ENCODE assay signal across 8 cellular contexts in genomic region chr7:55965805-55966421, GRCh38. TPM values are rescaled to one million over a fixed set of nuclear protein-coding genes. Genes with fewer than 3 reads are reported as not detected.
DNase-seq lines count a peak whose midpoint lies in the region; ATAC-seq, FAIRE-seq and TF ChIP-seq lines count a peak whose summit lies in the region.

No MANE protein-coding gene starts in this region.

- H3K36me3 ChIP-seq in GM12878 (ENCODE audit: control insufficient read depth in 2 of 2, insufficient read depth in 2 of 2, low read length in 1 of 2): no peaks in the 10 kb centered on the region; a peak in 1 of 4 replicates
- H3K36me3 ChIP-seq in HepG2 (replicated peaks in 1 of 2; ENCODE audit: control insufficient read depth in 1 of 2, insufficient read depth in 2 of 2, low read length in 2 of 2): 0 out of 5 replicates have a peak, but pooled peaks cover 0 to 3% of the 10 kb centered on the region in 2 experiments
- no peaks in the 10 kb centered on the region for H3K36me3 ChIP-seq in uterus

- DNase-seq in Right ventricle myocardium inferior (ENCODE audit: missing footprints) (peak; percentile 74), cardiac septum (ENCODE audit: low spot score) (no peak), GM12878 (ENCODE audit: low read depth, low spot score) (no peak), HepG2 (ENCODE audit: low spot score) (peak; percentile 54), uterus (no peak), sciatic nerve (ENCODE audit: low spot score) (no peak), putamen (ENCODE audit: low spot score) (no peak)

- H4K20me1 ChIP-seq in GM12878 (ENCODE audit: control insufficient read depth, insufficient read depth) (no peaks in the 10 kb centered on the region), HepG2 (ENCODE audit: insufficient read depth, low read length) (no peaks in the 10 kb centered on the region; the same call in 1 of the 2 replicates)

- no peak for TF ChIP-seq CTCF in GM12878 (IDR thresholded peaks at IDR 0.05 in 2 of 3, conservative IDR thresholded peaks at IDR 0.05 in 1 of 3; ENCODE audit: control insufficient read depth in 2 of 3, extremely low read depth in 1 of 3, insufficient read depth in 1 of 3, low read depth in 3 of 3, low read length in 3 of 3)
- TF ChIP-seq CTCF in HepG2 (CRISPR knock-in tag; IDR thresholded peaks at IDR 0.05): no peak
- no peak for TF ChIP-seq CTCF in uterus (IDR thresholded peaks at IDR 0.05)

- CTCF ChIA-PET in GM12878 (lab: Yijun Ruan, JAX): interaction anchor here (0.8 to 1.3 kb wide), 3 partner anchors 10 to 666 kb away, joined by 3 read pairs; no protein-coding TSS in a partner anchor
- CTCF ChIA-PET in HepG2 (lab: Yijun Ruan, JAX; ENCODE audit: low intra/inter-chr PET ratio, low total read pairs): no interaction called here

- no peak for TF ChIP-seq RAD21 in GM12878 (IDR thresholded peaks at IDR 0.05; ENCODE audit: insufficient read depth, low read depth, low read length)
- no peak for TF ChIP-seq RAD21 in HepG2 (CRISPR knock-in tag; IDR thresholded peaks at IDR 0.05)

- H3K9ac ChIP-seq in GM12878 (ENCODE audit: control insufficient read depth, insufficient read depth, low read length): no peak overlapping the region
- peak overlapping the region; percentile 92; the same call in 1 of the 2 replicates for H3K9ac ChIP-seq in HepG2 (ENCODE audit: insufficient read depth, low read depth, low read length)

- no peak for FAIRE-seq in GM12878 (lab: Jason Lieb, UNC)
- FAIRE-seq in HepG2 (lab: Jason Lieb, UNC): peak; percentile 37

- TF ChIP-seq EP300 in GM12878 (IDR thresholded peaks at IDR 0.05; ENCODE audit: borderline replicate concordance in 1 of 2, control insufficient read depth in 1 of 2, low read depth in 2 of 2, low read length in 2 of 2): no peak
- no peak for TF ChIP-seq EP300 in HepG2 (IDR thresholded peaks at IDR 0.05; ENCODE audit: low read depth in 2 of 2, low read length in 2 of 2)
- no peak for TF ChIP-seq EP300 in HepG2 (CRISPR knock-in tag; IDR thresholded peaks at IDR 0.05; ENCODE audit: borderline replicate concordance)

- ATAC-seq in Right ventricle myocardium inferior (peak; percentile 39), GM12878 (no peak), HepG2 (no peak), sciatic nerve (no peak), GM21576 (IDR thresholded peaks at IDR 0.05; ENCODE audit: unreplicated experiment) (no peak)

- H3K27ac ChIP-seq in GM12878 (ENCODE audit: control insufficient read depth, insufficient read depth): no peak overlapping the region
- H3K27ac ChIP-seq in HepG2 (ENCODE audit: extremely low read length, insufficient read depth, low read length): peak overlapping the region; percentile 91
- peak overlapping the region; percentile 36 to 97 for H3K27ac ChIP-seq in uterus

- intact Hi-C loops in Right ventricle myocardium inferior (cut with DNase I): loop anchor here (5.0 to 10.0 kb wide), 2 partner anchors 86 to 1379 kb away; partner anchors contain the start of genes CCT6A and PSPH
- intact Hi-C loops in cardiac septum (cut with DNase I): loop anchor here (2.0 kb wide), 1 partner anchor 85 kb away; the partner anchor contains the start of genes CCT6A and PSPH
- intact Hi-C loops in GM12878 (cut with micrococcal nuclease; ENCODE audit: unreplicated experiment): loop anchor here (5.0 to 10.0 kb wide), 3 partner anchors 96 to 661 kb away; partner anchors contain the start of gene SUMF2
- intact Hi-C loops in HepG2 (cut with micrococcal nuclease; ENCODE audit: unreplicated experiment): loop anchor here (2.0 kb wide), 1 partner anchor 325 kb away; no protein-coding TSS in a partner anchor
- intact Hi-C loops in uterus (cut with DNase I; ENCODE audit: low total_unique reads): no loop called here
- intact Hi-C loops in sciatic nerve (cut with DNase I): no loop called here

- peaks cover 12% of the 10 kb centered on the region for H3K79me2 ChIP-seq in GM12878 (ENCODE audit: control insufficient read depth, insufficient read depth, low read length)
- peaks cover 25% of the 10 kb centered on the region for H3K79me2 ChIP-seq in HepG2 (ENCODE audit: insufficient read depth, low read length)

- no peak for TF ChIP-seq POLR2A in GM12878 (IDR thresholded peaks at IDR 0.05; ENCODE audit: low read depth, low read length)
- no peak for TF ChIP-seq POLR2A in HepG2 (IDR thresholded peaks at IDR 0.05; ENCODE audit: insufficient read depth in 1 of 2, low read depth in 2 of 2, low read length in 2 of 2)
- no peak for TF ChIP-seq POLR2A in uterus (IDR thresholded peaks at IDR 0.05)

- peaks cover 6% of the 10 kb centered on the region for H3K4me1 ChIP-seq in GM12878 (ENCODE audit: control insufficient read depth, insufficient read depth, low read length)
- H3K4me1 ChIP-seq in HepG2 (ENCODE audit: insufficient read depth, low read length): peaks cover 44% of the 10 kb centered on the region
- peaks cover 0 to 3% of the 10 kb centered on the region in 2 donors for H3K4me1 ChIP-seq in uterus

- H3K27me3 ChIP-seq in GM12878 (replicated peaks in 1 of 2; ENCODE audit: control insufficient read depth in 2 of 2, insufficient read depth in 2 of 2, low read length in 1 of 2): no peaks in the 10 kb centered on the region
- H3K27me3 ChIP-seq in HepG2 (ENCODE audit: control insufficient read depth in 1 of 2, insufficient read depth in 2 of 2, low read length in 2 of 2): no peaks in the 10 kb centered on the region; a peak in 1 of 5 replicates
- H3K27me3 ChIP-seq in uterus: no peaks in the 10 kb centered on the region

- WGBS in GM12878 (ENCODE audit: insufficient coverage, insufficient replicate concordance, low lambda C conversion rate, missing lambda C conversion rate): 97% methylated on average over 13 of the region's 13 CpGs
- 73% methylated on average over 13 of the region's 13 CpGs for WGBS in HepG2 (ENCODE audit: low lambda C conversion rate)

- SMC1A ChIA-PET in GM12878 (lab: Charles Lee; ENCODE audit: uncharacterized antibody, unreplicated experiment): interaction anchor here (0.9 to 2.2 kb wide), 2 partner anchors 11 to 325 kb away, joined by 3 to 6 read pairs; no protein-coding TSS in a partner anchor

- no peak overlapping the region for H3K4me3 ChIP-seq in GM12878
- peak overlapping the region in 2 of 3 experiments; percentile 77 to 88; a peak in 4 of 6 replicates for H3K4me3 ChIP-seq in HepG2 (replicated peaks in 1 of 3; ENCODE audit: insufficient read depth in 1 of 3, low read depth in 2 of 3, low read length in 3 of 3)
- H3K4me3 ChIP-seq in uterus: no peak overlapping the region

- in situ Hi-C loops in GM12878 (cut with MboI): loop anchor here (5.0 kb wide), 1 partner anchor 319 kb away; no protein-coding TSS in a partner anchor
- in situ Hi-C loops in HepG2 (cut with HindIII; ENCODE audit: extremely low pct_ligation_motif_present, low pct_unique_long_range_greater_than_20kb): loop anchor here (25.0 kb wide), 2 partner anchors 204 to 329 kb away; no protein-coding TSS in a partner anchor

- BruUV-seq in GM12878 (replicated peaks; lab: Mats Ljungman, UMichigan) (no TSS peak), HepG2 (replicated peaks; lab: Mats Ljungman, UMichigan) (no TSS peak)

- RAD21 ChIA-PET in GM12878 (lab: Charles Lee; ENCODE audit: unreplicated experiment): no interaction called here

- POLR2A ChIA-PET in GM12878 (lab: Charles Lee): no interaction called here
- POLR2A ChIA-PET in HepG2 (lab: Yijun Ruan, JAX): interaction anchor here (0.6 to 4.1 kb wide), 6 partner anchors 38 to 114 kb away, joined by 3 to 26 read pairs (median 7); partner anchors contain the start of genes CCT6A and PSPH

- H3K4me2 ChIP-seq in GM12878 (ENCODE audit: control insufficient read depth, insufficient read depth) (peak overlapping the region; percentile 26), HepG2 (ENCODE audit: low read depth, low read length) (peak overlapping the region; percentile 97)

- H2AFZ ChIP-seq in GM12878 (ENCODE audit: control insufficient read depth, low read depth, low read length): no peak overlapping the region
- no peak overlapping the region for H2AFZ ChIP-seq in HepG2 (ENCODE audit: low read length)

- H3K9me3 ChIP-seq in GM12878 (replicated peaks; ENCODE audit: control insufficient read depth, insufficient read depth, low read length): no peaks in the 10 kb centered on the region
- H3K9me3 ChIP-seq in HepG2 (ENCODE audit: low read length): no peaks in the 10 kb centered on the region
- no peaks in the 10 kb centered on the region for H3K9me3 ChIP-seq in uterus

RNA-seq across cellular contexts. Expression of gene NIPSNAP2, which starts 1.5 kb away (rescaled TPM):
- total RNA-seq in Right ventricle myocardium inferior (348 TPM), cardiac septum (251 TPM), GM12878 (2014; rRNA removed) (47.7 TPM in 2 replicates), GM12878 (2014; rRNA removed; fragmentation: Illumina TruSeq; extraction: Trizol) (51.7 and 52.0 TPM in 2 replicates), GM12878 (2021) (44.7 and 45.0 TPM in 2 replicates), HepG2 (2016; rRNA removed; fragmentation: Illumina TruSeq; extraction: Trizol) (40.3 and 56.5 TPM in 2 replicates), uterus (10 to 100 TPM; 51.8 to 80.6 (median 69.9) TPM), sciatic nerve (47.4 TPM)
- 46.1 and 48.0 TPM in 2 replicates for total RNA-seq in GM12878 (2013; cell fraction: nucleolus; rRNA removed)
- 19.8 TPM for polyA plus RNA-seq in GM12878 (2011; ENCODE audit: low read depth)
- polyA plus RNA-seq in GM12878 (2011; rRNA removed) (70.8 and 104 TPM in 2 replicates), GM12878 (2014; fragmentation: Illumina TruSeq; extraction: Trizol) (62.9 and 102 TPM in 2 replicates), GM12878 (2014; fragmentation: Nextera tagmentation; extraction: Ambion mirVana) (10 to 100 TPM; 24.7 to 29.9 TPM), GM12878 (2014; rRNA removed) (38.8 and 46.9 TPM in 2 replicates), GM12878 (2016; fragmentation: Nextera tagmentation; extraction: Ambion mirVana) (10 to 100 TPM; 83.8 to 88.5 TPM), HepG2 (2011; rRNA removed) (47.2 and 61.5 TPM in 2 replicates)
- polyA plus RNA-seq in GM12878 (2011; cell fraction: cytosol; rRNA removed): 26.4 and 28.1 TPM in 2 replicates
- 30.3 and 31.0 TPM in 2 replicates for polyA plus RNA-seq in GM12878 (2011; cell fraction: nucleus; rRNA removed)
- 25.1 and 28.2 TPM in 2 replicates for polyA plus RNA-seq in GM12878 (2012)
- 24.6 and 40.3 TPM in 2 replicates for polyA minus RNA-seq in GM12878 (2011; rRNA and poly(A)+ RNA removed)
- polyA minus RNA-seq in GM12878 (2011; cell fraction: cytosol; rRNA and poly(A)+ RNA removed): 12.6 and 14.3 TPM in 2 replicates
- 26.6 and 36.3 TPM in 2 replicates for polyA minus RNA-seq in GM12878 (2011; cell fraction: nucleus; rRNA and poly(A)+ RNA removed)
- total RNA-seq in HepG2 (2016; cell fraction: cytosol; rRNA removed; fragmentation: Illumina TruSeq; extraction: Trizol; ENCODE audit: low read depth): 15.2 and 16.2 TPM in 2 replicates
- total RNA-seq in HepG2 (2016; cell fraction: insoluble cytoplasmic fraction; rRNA removed; fragmentation: Illumina TruSeq; extraction: Trizol): 40.6 and 57.0 TPM in 2 replicates
- total RNA-seq in HepG2 (2016; cell fraction: membrane; rRNA removed; fragmentation: Illumina TruSeq; extraction: Trizol): 30.0 and 33.8 TPM in 2 replicates
- total RNA-seq in HepG2 (2016; cell fraction: nucleus; rRNA removed; fragmentation: Illumina TruSeq; extraction: Trizol): 23.7 and 23.8 TPM in 2 replicates
- 25.7 and 43.6 TPM in 2 replicates for polyA plus RNA-seq in HepG2 (2011; cell fraction: cytosol; rRNA removed)
- polyA plus RNA-seq in HepG2 (2011; cell fraction: nucleus; rRNA removed): 19.8 and 23.4 TPM in 2 replicates
- polyA plus RNA-seq in HepG2 (2012): 40.5 and 41.2 TPM in 2 replicates
- polyA plus RNA-seq in HepG2 (2016; cell fraction: cytosol; fragmentation: Illumina TruSeq; extraction: Trizol; ENCODE audit: low read depth): 16.8 and 19.0 TPM in 2 replicates
- 75.2 and 89.9 TPM in 2 replicates for polyA plus RNA-seq in HepG2 (2016; cell fraction: insoluble cytoplasmic fraction; fragmentation: Illumina TruSeq; extraction: Trizol; ENCODE audit: low read depth)
- 27.3 and 27.5 TPM in 2 replicates for polyA plus RNA-seq in HepG2 (2016; cell fraction: membrane; fragmentation: Illumina TruSeq; extraction: Trizol; ENCODE audit: low read depth)
- 33.3 and 36.9 TPM in 2 replicates for polyA plus RNA-seq in HepG2 (2016; cell fraction: nucleus; fragmentation: Illumina TruSeq; extraction: Trizol; ENCODE audit: insufficient read depth, low read depth)
- polyA minus RNA-seq in HepG2 (2011; rRNA and poly(A)+ RNA removed; ENCODE audit: low replicate concordance): 19.6 and 21.9 TPM in 2 replicates
- polyA minus RNA-seq in HepG2 (2011; cell fraction: cytosol; rRNA and poly(A)+ RNA removed): 28.3 and 28.4 TPM in 2 replicates
- polyA minus RNA-seq in HepG2 (2011; cell fraction: nucleus; rRNA and poly(A)+ RNA removed): 49.2 and 60.8 TPM in 2 replicates

RNA-seq across cellular contexts. Expression of gene MRPS17, which starts 14.2 kb away (rescaled TPM):
- 20.8 TPM for total RNA-seq in Right ventricle myocardium inferior
- total RNA-seq in cardiac septum: 13.4 TPM
- total RNA-seq in GM12878 (2013; cell fraction: nucleolus; rRNA removed): 8.2 and 9.0 TPM in 2 replicates
- 29.9 and 31.3 TPM in 2 replicates for total RNA-seq in GM12878 (2014; rRNA removed)
- 26.4 and 28.6 TPM in 2 replicates for total RNA-seq in GM12878 (2014; rRNA removed; fragmentation: Illumina TruSeq; extraction: Trizol)
- total RNA-seq in GM12878 (2021): 18.7 and 23.1 TPM in 2 replicates
- polyA plus RNA-seq in GM12878 (2011; ENCODE audit: low read depth): 16.1 TPM
- polyA plus RNA-seq in GM12878 (2011; rRNA removed): 28.6 and 32.2 TPM in 2 replicates
- 15.3 and 16.2 TPM in 2 replicates for polyA plus RNA-seq in GM12878 (2011; cell fraction: cytosol; rRNA removed)
- polyA plus RNA-seq in GM12878 (2011; cell fraction: nucleus; rRNA removed): 6.2 and 7.4 TPM in 2 replicates
- polyA plus RNA-seq in GM12878 (2012): 15.4 and 18.3 TPM in 2 replicates
- 25.8 and 26.2 TPM in 2 replicates for polyA plus RNA-seq in GM12878 (2014; fragmentation: Illumina TruSeq; extraction: Trizol)
- polyA plus RNA-seq in GM12878 (2014; fragmentation: Nextera tagmentation; extraction: Ambion mirVana): 10 to 100 TPM; 72.9 to 74.5 TPM
- 23.7 and 28.5 TPM in 2 replicates for polyA plus RNA-seq in GM12878 (2014; rRNA removed)
- polyA plus RNA-seq in GM12878 (2016; fragmentation: Nextera tagmentation; extraction: Ambion mirVana): 10 to 100 TPM; 58.1 TPM
- 7.9 and 8.1 TPM in 2 replicates for polyA minus RNA-seq in GM12878 (2011; rRNA and poly(A)+ RNA removed)
- 2.5 and 3.7 TPM in 2 replicates for polyA minus RNA-seq in GM12878 (2011; cell fraction: cytosol; rRNA and poly(A)+ RNA removed)
- 5.0 and 7.8 TPM in 2 replicates for polyA minus RNA-seq in GM12878 (2011; cell fraction: nucleus; rRNA and poly(A)+ RNA removed)
- total RNA-seq in HepG2 (2016; rRNA removed; fragmentation: Illumina TruSeq; extraction: Trizol): 31.3 and 39.2 TPM in 2 replicates
- total RNA-seq in HepG2 (2016; cell fraction: cytosol; rRNA removed; fragmentation: Illumina TruSeq; extraction: Trizol; ENCODE audit: low read depth): 10.5 and 11.1 TPM in 2 replicates
- total RNA-seq in HepG2 (2016; cell fraction: insoluble cytoplasmic fraction; rRNA removed; fragmentation: Illumina TruSeq; extraction: Trizol): 30.6 and 41.4 TPM in 2 replicates
- total RNA-seq in HepG2 (2016; cell fraction: membrane; rRNA removed; fragmentation: Illumina TruSeq; extraction: Trizol): 19.3 and 19.5 TPM in 2 replicates
- 9.2 TPM in 2 replicates for total RNA-seq in HepG2 (2016; cell fraction: nucleus; rRNA removed; fragmentation: Illumina TruSeq; extraction: Trizol)
- 14.9 and 15.9 TPM in 2 replicates for polyA plus RNA-seq in HepG2 (2011; rRNA removed)
- 10.3 and 14.3 TPM in 2 replicates for polyA plus RNA-seq in HepG2 (2011; cell fraction: cytosol; rRNA removed)
- 2.6 and 4.4 TPM in 2 replicates for polyA plus RNA-seq in HepG2 (2011; cell fraction: nucleus; rRNA removed)
- 18.6 and 25.6 TPM in 2 replicates for polyA plus RNA-seq in HepG2 (2012)
- polyA plus RNA-seq in HepG2 (2016; cell fraction: cytosol; fragmentation: Illumina TruSeq; extraction: Trizol; ENCODE audit: low read depth): 9.2 and 11.7 TPM in 2 replicates
- 43.2 and 44.3 TPM in 2 replicates for polyA plus RNA-seq in HepG2 (2016; cell fraction: insoluble cytoplasmic fraction; fragmentation: Illumina TruSeq; extraction: Trizol; ENCODE audit: low read depth)
- polyA plus RNA-seq in HepG2 (2016; cell fraction: membrane; fragmentation: Illumina TruSeq; extraction: Trizol; ENCODE audit: low read depth): 13.4 and 13.9 TPM in 2 replicates
- polyA plus RNA-seq in HepG2 (2016; cell fraction: nucleus; fragmentation: Illumina TruSeq; extraction: Trizol; ENCODE audit: insufficient read depth, low read depth): 16.1 and 20.8 TPM in 2 replicates
- polyA minus RNA-seq in HepG2 (2011; rRNA and poly(A)+ RNA removed; ENCODE audit: low replicate concordance): 5.6 and 10.3 TPM in 2 replicates
- 3.0 and 5.9 TPM in 2 replicates for polyA minus RNA-seq in HepG2 (2011; cell fraction: cytosol; rRNA and poly(A)+ RNA removed)
- polyA minus RNA-seq in HepG2 (2011; cell fraction: nucleus; rRNA and poly(A)+ RNA removed): 7.0 and 7.6 TPM in 2 replicates
- 10 to 100 TPM in 2 of 4 donors, 1 to 10 TPM in 2; 3.2 to 20.9 (median 8.0) TPM for total RNA-seq in uterus
- 8.1 TPM for total RNA-seq in sciatic nerve

Comparison
In these comparisons a context has a peak if more than half of its experiments do, and no peak if none do; other contexts are left out.
1. DNase-seq: peak in Right ventricle myocardium inferior (single experiment) and HepG2 (single experiment); none in cardiac septum (single experiment), GM12878 (single experiment), uterus (0 of 2), sciatic nerve (single experiment) and putamen (single experiment).
2. H3K4me3 ChIP-seq: peak in HepG2 (2 of 3); none in GM12878 (single experiment) and uterus (0 of 2).
3. intact Hi-C loops: an anchor here in Right ventricle myocardium inferior (5.0 to 10.0 kb wide), cardiac septum (2.0 kb wide), GM12878 (5.0 to 10.0 kb wide) and HepG2 (2.0 kb wide); none called in uterus and sciatic nerve.